Comparison of ENCODE assay signal across 23 cellular contexts in genomic region chr6:161284653-161285052, GRCh38. TPM values are rescaled to one million over a fixed set of nuclear protein-coding genes. Genes with fewer than 3 reads are reported as not detected.
DNase-seq lines count a peak whose midpoint lies in the region; ATAC-seq, FAIRE-seq and TF ChIP-seq lines count a peak whose summit lies in the region.
"Had no signal": no experiment of that assay in that cellular context is flagged by ENCODE, and none has a peak within 500 bp of the region (broad histone marks: within the 10 kb centered on the region; RNA-seq: fewer than 3 reads in every experiment).

No MANE protein-coding gene starts in this region.

- H3K9ac ChIP-seq in keratinocyte (ENCODE audit: control insufficient read depth, extremely low read depth, insufficient read depth, low read length), result no peak overlapping the region

- TF ChIP-seq CTCF in keratinocyte (optimal IDR thresholded peaks at IDR 0.05 in 1 of 3, IDR thresholded peaks at IDR 0.05 in 1 of 3, conservative IDR thresholded peaks at IDR 0.05 in 1 of 3; ENCODE audit: extremely low read depth in 1 of 3, insufficient read depth in 2 of 3, low read length in 3 of 3), result no peak

- no peak overlapping the region for H2AFZ ChIP-seq in keratinocyte (ENCODE audit: control insufficient read depth, low read length)
- H2AFZ ChIP-seq: GM23338 had no signal

- H3K4me1 ChIP-seq in keratinocyte (ENCODE audit: control insufficient read depth, extremely low read depth, insufficient read depth, low read length), result no peaks in the 10 kb centered on the region
- H3K4me1 ChIP-seq: BE2C had no signal

- no peak for DNase-seq in activated CD4-positive, alpha-beta memory T cell treated with anti-CD3 and anti-CD28 coated beads, Interleukin-2, amount 10 ng/mL, durations not matched to agents 7 days and 5 days
- DNase-seq in activated CD4-positive, alpha-beta memory T cell treated with anti-CD3 and anti-CD28 coated beads for 36 hours, result no peak
- DNase-seq in HT1080 (ENCODE audit: low read depth), result peak; percentile 74
- no peak for DNase-seq in keratinocyte (ENCODE audit: low read depth, low spot score)
- DNase-seq in urothelium cell line (ENCODE audit: low spot score), result no peak
- DNase-seq in HUDEP-2 (lab: John Stamatoyannopoulos, UW; ENCODE audit: unreplicated experiment in 76 of 76), result no peak
- DNase-seq: ACHN; BE2C; C1 segment of cervical spinal cord; CD4-positive, CD25-positive, alpha-beta regulatory T cell; CD8-positive, alpha-beta memory T cell; COR-L47; HCEC 1CT; HFFc6; KG1 had no signal

- H3K27ac Mint-ChIP-seq in activated CD4-positive, alpha-beta memory T cell treated with anti-CD3 and anti-CD28 coated beads, Interleukin-2, amount 10 ng/mL, durations not matched to agents 7 days and 5 days, result peak overlapping the region; percentile 14
- H3K27ac Mint-ChIP-seq in activated CD4-positive, alpha-beta memory T cell treated with anti-CD3 and anti-CD28 coated beads for 36 hours, result no peak overlapping the region
- H3K27ac Mint-ChIP-seq: GM23338, HFFc6 had no signal

- H3K27me3 ChIP-seq in keratinocyte (ENCODE audit: control insufficient read depth, extremely low read depth, insufficient read depth, low read length), result no peaks in the 10 kb centered on the region
- H3K27me3 ChIP-seq: BE2C had no signal

- CTCF ChIA-PET in activated CD4-positive, alpha-beta memory T cell treated with anti-CD3 and anti-CD28 coated beads, Interleukin-2, amount 10 ng/mL, durations not matched to agents 7 days and 5 days (lab: Charles Lee), result interaction anchor here (1.3 kb wide), 1 partner anchor 11 kb away, joined by 3 read pairs; the partner anchor contains the start of gene AGPAT4
- CTCF ChIA-PET in activated CD4-positive, alpha-beta memory T cell treated with anti-CD3 and anti-CD28 coated beads for 36 hours (lab: Charles Lee), result no interaction called here

- no peaks in the 10 kb centered on the region for H3K9me1 ChIP-seq in keratinocyte (ENCODE audit: control insufficient read depth, extremely low read depth, insufficient read depth, low read length)

- peak; percentile 78 for FAIRE-seq in keratinocyte (lab: Jason Lieb, UNC)
- peak; percentile 23 for FAIRE-seq in urothelium cell line (lab: Jason Lieb, UNC)
- FAIRE-seq: A204.1, D721Med, G401.6, GM12891, H54 had no signal

- no peaks in the 10 kb centered on the region for H4K20me1 ChIP-seq in keratinocyte (ENCODE audit: control insufficient read depth, extremely low read depth, insufficient read depth, low read length)

- H3K36me3 ChIP-seq in keratinocyte (ENCODE audit: control insufficient read depth in 2 of 2, extremely low read depth in 1 of 2, insufficient read depth in 2 of 2, low read length in 2 of 2), result no peaks in the 10 kb centered on the region
- H3K36me3 ChIP-seq: BE2C had no signal

- peaks cover 2% of the 10 kb centered on the region for H3K36me3 Mint-ChIP-seq in activated CD4-positive, alpha-beta memory T cell treated with anti-CD3 and anti-CD28 coated beads, Interleukin-2, amount 10 ng/mL, durations not matched to agents 7 days and 5 days (ENCODE audit: low read depth)
- H3K36me3 Mint-ChIP-seq in activated CD4-positive, alpha-beta memory T cell treated with anti-CD3 and anti-CD28 coated beads for 36 hours, result no peaks in the 10 kb centered on the region

- no peaks in the 10 kb centered on the region for H3K9me3 ChIP-seq in keratinocyte (ENCODE audit: control insufficient read depth, low read depth, low read length)
- H3K9me3 ChIP-seq: BE2C had no signal

- H3K27ac ChIP-seq in keratinocyte (ENCODE audit: control insufficient read depth, insufficient read depth, low read length), result no peak overlapping the region
- H3K27ac ChIP-seq: HL-60 had no signal

- ATAC-seq in HG03097 (IDR thresholded peaks at IDR 0.05; ENCODE audit: low FRiP score, unreplicated experiment), result no peak
- ATAC-seq: GM23338 had no signal

- peaks cover 23% of the 10 kb centered on the region for H3K27me3 Mint-ChIP-seq in activated CD4-positive, alpha-beta memory T cell treated with anti-CD3 and anti-CD28 coated beads, Interleukin-2, amount 10 ng/mL, durations not matched to agents 7 days and 5 days
- peaks cover 2% of the 10 kb centered on the region for H3K27me3 Mint-ChIP-seq in activated CD4-positive, alpha-beta memory T cell treated with anti-CD3 and anti-CD28 coated beads for 36 hours

- H3K4me3 ChIP-seq in keratinocyte (ENCODE audit: control insufficient read depth in 2 of 3, extremely low read depth in 1 of 3, insufficient read depth in 2 of 3, low read depth in 1 of 3, low read length in 3 of 3), result no peak overlapping the region
- H3K4me3 ChIP-seq: GM23338 had no signal

- POLR2A ChIA-PET in activated CD4-positive, alpha-beta memory T cell treated with anti-CD3 and anti-CD28 coated beads, Interleukin-2, amount 10 ng/mL, durations not matched to agents 7 days and 5 days (lab: Charles Lee), result interaction anchor here (1.6 kb wide), 1 partner anchor 11 kb away, joined by 6 read pairs; the partner anchor contains the start of gene AGPAT4
- POLR2A ChIA-PET in activated CD4-positive, alpha-beta memory T cell treated with anti-CD3 and anti-CD28 coated beads for 36 hours (lab: Charles Lee), result interaction anchor here (1.3 kb wide), 1 partner anchor 10 kb away, joined by 3 read pairs; the partner anchor contains the start of gene AGPAT4

- peaks cover 14% of the 10 kb centered on the region for H3K4me1 Mint-ChIP-seq in activated CD4-positive, alpha-beta memory T cell treated with anti-CD3 and anti-CD28 coated beads, Interleukin-2, amount 10 ng/mL, durations not matched to agents 7 days and 5 days
- no peaks in the 10 kb centered on the region for H3K4me1 Mint-ChIP-seq in activated CD4-positive, alpha-beta memory T cell treated with anti-CD3 and anti-CD28 coated beads for 36 hours (ENCODE audit: low read depth)
- H3K4me1 Mint-ChIP-seq: CD4-positive, CD25-positive, alpha-beta regulatory T cell; CD8-positive, alpha-beta memory T cell had no signal

- H3K4me3 Mint-ChIP-seq in activated CD4-positive, alpha-beta memory T cell treated with anti-CD3 and anti-CD28 coated beads, Interleukin-2, amount 10 ng/mL, durations not matched to agents 7 days and 5 days, result no peak overlapping the region
- no peak overlapping the region for H3K4me3 Mint-ChIP-seq in activated CD4-positive, alpha-beta memory T cell treated with anti-CD3 and anti-CD28 coated beads for 36 hours
- H3K4me3 Mint-ChIP-seq: CD4-positive, CD25-positive, alpha-beta regulatory T cell; CD8-positive, alpha-beta memory T cell; GM23338; HFFc6 had no signal

- H3K4me2 ChIP-seq in keratinocyte (ENCODE audit: control insufficient read depth, extremely low read depth, insufficient read depth, low read depth, low read length), result no peak overlapping the region
- H3K4me2 ChIP-seq: GM23338 had no signal

- intact Hi-C loops in activated CD4-positive, alpha-beta memory T cell treated with anti-CD3 and anti-CD28 coated beads for 36 hours (cut with micrococcal nuclease), result no loop called here

- H3K9me3 Mint-ChIP-seq in activated CD4-positive, alpha-beta memory T cell treated with anti-CD3 and anti-CD28 coated beads, Interleukin-2, amount 10 ng/mL, durations not matched to agents 7 days and 5 days, result peaks cover 6% of the 10 kb centered on the region
- H3K9me3 Mint-ChIP-seq in activated CD4-positive, alpha-beta memory T cell treated with anti-CD3 and anti-CD28 coated beads for 36 hours, result peaks cover 11% of the 10 kb centered on the region
- H3K9me3 Mint-ChIP-seq: HFFc6 had no signal

- dilution Hi-C loops in keratinocyte (cut with MboI; ENCODE audit: extremely low pct_ligation_motif_present, low sequenced_read_pairs), result no loop called here

- H3K79me2 ChIP-seq in keratinocyte (ENCODE audit: control insufficient read depth, insufficient read depth, low read length), result no peaks in the 10 kb centered on the region

RNA-seq across cellular contexts. Expression of gene AGPAT4, which starts 10.8 kb away (rescaled TPM):
- total RNA-seq in activated CD4-positive, alpha-beta memory T cell treated with anti-CD3 and anti-CD28 coated beads, Interleukin-2, amount 10 ng/mL, durations not matched to agents 7 days and 5 days, result 10 to 100 TPM; 13.9 to 14.3 TPM
- total RNA-seq in activated CD4-positive, alpha-beta memory T cell treated with anti-CD3 and anti-CD28 coated beads for 36 hours, result 1 to 10 TPM; 4.7 to 5.6 TPM
- total RNA-seq in HT1080 (2014; rRNA removed; shearing (Covaris generic)), result 3.9 and 4.9 TPM in 2 replicates
- polyA plus RNA-seq in HT1080 (2015; cell fraction: cytosol; rRNA removed), result 2.3 and 2.9 TPM in 2 replicates
- 13.6 and 17.1 TPM in 2 replicates for polyA plus RNA-seq in HT1080 (2015; cell fraction: nucleus; rRNA removed)
- polyA plus RNA-seq in keratinocyte, result 5.4 to 8.7 TPM (median 8.4 TPM) in 3 replicates
- 2.9 TPM for polyA plus RNA-seq in keratinocyte (2011; ENCODE audit: low read depth)
- 2.7 and 3.0 TPM in 2 replicates for polyA plus RNA-seq in keratinocyte (2011; cell fraction: cytosol; rRNA removed)
- polyA plus RNA-seq in keratinocyte (2011; cell fraction: nucleus; rRNA removed), result 25.0 and 25.1 TPM in 2 replicates
- polyA plus RNA-seq in keratinocyte (2012; ENCODE audit: low replicate concordance), result 3.9 and 4.2 TPM in 2 replicates
- 5.0 to 20.1 TPM (median 13.8 TPM) in 3 replicates for polyA minus RNA-seq in keratinocyte
- 3.8 TPM for polyA minus RNA-seq in keratinocyte (2011; cell fraction: cytosol; rRNA and poly(A)+ RNA removed)
- 12.9 and 26.3 TPM in 2 replicates for polyA minus RNA-seq in keratinocyte (2011; cell fraction: nucleus; rRNA and poly(A)+ RNA removed)
